ENCODE assay signal across 22 cellular contexts in the genomic region with DNA sequence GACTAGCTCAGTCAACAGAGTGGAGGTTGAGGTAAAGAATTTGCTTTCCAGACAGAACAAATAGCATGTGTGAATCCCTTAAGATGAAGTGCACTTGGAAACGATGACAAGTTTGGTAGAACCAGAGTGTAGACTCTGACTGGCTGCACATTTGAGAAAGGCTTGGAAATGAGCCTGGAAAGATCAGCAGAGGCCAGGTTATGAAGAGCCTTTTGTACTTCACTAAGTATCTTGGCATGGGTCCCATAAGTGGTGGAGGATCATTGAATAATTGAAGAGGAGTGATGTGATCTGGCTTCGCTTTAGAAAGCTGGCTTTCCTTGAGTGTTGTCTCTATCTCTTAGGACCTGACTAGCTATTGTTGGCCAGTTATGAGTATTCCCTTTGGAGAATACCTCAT.
DNase-seq lines count a peak whose midpoint lies in the region; ATAC-seq and TF ChIP-seq lines count a peak whose summit lies in the region.
"Had no signal": no experiment of that assay in that cellular context is flagged by ENCODE, and none has a peak within 500 bp of the region (broad histone marks: within the 10 kb centered on the region; RNA-seq: fewer than 3 reads in every experiment).

No MANE protein-coding gene starts in this region.

- ATAC-seq in left lung, result peak; percentile 19
- ATAC-seq: activated naive CD4-positive, alpha-beta T cell treated with anti-CD3 and anti-CD28 coated beads, Interleukin-2, amount 50 U/mL, for 72 hours; activated T-helper 17 cell treated with anti-CD3 and anti-CD28 coated beads, Interleukin-2, amount 50 U/mL, for 72 hours; upper lobe of right lung had no signal

- peak; percentile 31 for DNase-seq in DMS53 (lab: John Stamatoyannopoulos, UW)
- DNase-seq in DMS53 treated with DMSO at 0.1 percent for 48 hours (lab: John Stamatoyannopoulos, UW; ENCODE audit: unreplicated experiment), result no peak
- DNase-seq in NCI-H187 (lab: John Stamatoyannopoulos, UW), result peak; percentile 48 to 55
- DNase-seq in NCI-H510A (lab: John Stamatoyannopoulos, UW), result peak; percentile 10
- no peak for DNase-seq in left lung
- DNase-seq in GM19238 (ENCODE audit: insufficient read length, low spot score), result no peak
- no peak for DNase-seq in T-helper 2 cell treated with Interferon-gamma antibody and Interleukin-4, amounts not matched to agents 5 μg/mL and 100 μg/mL, for 36 hours (ENCODE audit: low spot score)
- DNase-seq in mesenteric fat pad (ENCODE audit: low spot score), result no peak
- DNase-seq: C1 segment of cervical spinal cord, Kasumi-1, left ventricle myocardium inferior, NCI-H1048, NCI-H2171, nephron progenitor cell, posterior cingulate gyrus, sigmoid colon, T-helper 2 cell, upper lobe of right lung had no signal

- H3K4me1 Mint-ChIP-seq in T-helper 2 cell treated with Interferon-gamma antibody and Interleukin-4, amounts not matched to agents 5 μg/mL and 100 μg/mL, for 36 hours (ENCODE audit: low read depth), result no peaks in the 10 kb centered on the region
- H3K4me1 Mint-ChIP-seq: activated T-helper 17 cell treated with anti-CD3 and anti-CD28 coated beads, Interleukin-2, amount 50 U/mL, for 72 hours; nephron progenitor cell had no signal

- no peak overlapping the region for H3K4me3 ChIP-seq in left lung
- H3K4me3 ChIP-seq: left ventricle myocardium inferior, sigmoid colon, upper lobe of right lung had no signal

- peaks cover 13% of the 10 kb centered on the region for H3K9me3 Mint-ChIP-seq in T-helper 2 cell treated with Interferon-gamma antibody and Interleukin-4, amounts not matched to agents 5 μg/mL and 100 μg/mL, for 36 hours

- no peak overlapping the region for H3K27ac Mint-ChIP-seq in T-helper 2 cell treated with Interferon-gamma antibody and Interleukin-4, amounts not matched to agents 5 μg/mL and 100 μg/mL, for 36 hours
- H3K27ac Mint-ChIP-seq: activated naive CD4-positive, alpha-beta T cell treated with anti-CD3 and anti-CD28 coated beads, Interleukin-2, amount 50 U/mL, for 72 hours; activated T-helper 17 cell treated with anti-CD3 and anti-CD28 coated beads, Interleukin-2, amount 50 U/mL, for 72 hours; nephron progenitor cell had no signal

- H3K9me3 ChIP-seq in left lung, result peaks cover 0 to 16% of the 10 kb centered on the region in 2 donors

- TF ChIP-seq CTCF in left lung (IDR thresholded peaks at IDR 0.05), result no peak

- no peaks in the 10 kb centered on the region for H3K4me1 ChIP-seq in left lung
- H3K4me1 ChIP-seq: left ventricle myocardium inferior, sigmoid colon, upper lobe of right lung had no signal

- H3K27ac ChIP-seq in left lung, result no peak overlapping the region
- H3K27ac ChIP-seq: epithelial cell of prostate, left ventricle myocardium inferior, sigmoid colon, upper lobe of right lung, VCaP had no signal

- intact Hi-C loops in left lung (cut with DNase I), result no loop called here

- H3K27me3 Mint-ChIP-seq in T-helper 2 cell treated with Interferon-gamma antibody and Interleukin-4, amounts not matched to agents 5 μg/mL and 100 μg/mL, for 36 hours (ENCODE audit: low read depth), result no peaks in the 10 kb centered on the region

- no peaks in the 10 kb centered on the region for H3K27me3 ChIP-seq in left lung
- H3K27me3 ChIP-seq: sigmoid colon, upper lobe of right lung had no signal

- H3K4me3 Mint-ChIP-seq in T-helper 2 cell treated with Interferon-gamma antibody and Interleukin-4, amounts not matched to agents 5 μg/mL and 100 μg/mL, for 36 hours, result no peak overlapping the region
- H3K4me3 Mint-ChIP-seq: activated T-helper 17 cell treated with anti-CD3 and anti-CD28 coated beads, Interleukin-2, amount 50 U/mL, for 72 hours; nephron progenitor cell had no signal

- no peaks in the 10 kb centered on the region for H3K36me3 ChIP-seq in left lung
- H3K36me3 ChIP-seq: left ventricle myocardium inferior, sigmoid colon, upper lobe of right lung had no signal

- no peaks in the 10 kb centered on the region for H3K36me3 Mint-ChIP-seq in T-helper 2 cell treated with Interferon-gamma antibody and Interleukin-4, amounts not matched to agents 5 μg/mL and 100 μg/mL, for 36 hours (ENCODE audit: low read depth)

Comparison
In these comparisons a context has a peak if more than half of its experiments do, and no peak if none do; other contexts are left out.
1. DNase-seq: peak in DMS53 (single experiment), NCI-H187 (2 of 2) and NCI-H510A (single experiment); none in DMS53 treated with DMSO at 0.1 percent for 48 hours (single experiment), left lung (0 of 2), GM19238 (single experiment), T-helper 2 cell treated with Interferon-gamma antibody and Interleukin-4, amounts not matched to agents 5 μg/mL and 100 μg/mL, for 36 hours (single experiment) and mesenteric fat pad (single experiment).